ENCODE assay signal across 12 cellular contexts in the genomic region with DNA sequence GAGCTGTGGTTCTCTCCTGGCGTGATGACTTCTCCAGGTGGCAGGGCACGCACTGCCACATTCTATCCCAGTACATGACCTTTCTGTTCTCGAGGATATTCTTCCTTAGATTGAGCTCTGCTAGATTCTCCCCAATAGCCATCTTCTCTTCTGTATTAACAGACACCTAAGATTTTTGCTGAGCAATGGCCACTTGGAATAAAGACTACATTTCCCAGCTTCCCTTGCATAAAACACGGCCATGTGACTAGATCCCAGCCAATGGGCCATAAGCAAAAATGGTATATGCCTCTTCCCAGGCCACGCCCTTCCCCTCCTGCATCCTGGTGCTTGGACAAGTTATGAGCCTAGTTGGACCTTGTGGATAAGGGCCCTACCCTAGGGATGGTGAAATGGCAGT.
DNase-seq lines count a peak whose midpoint lies in the region; ATAC-seq, FAIRE-seq and TF ChIP-seq lines count a peak whose summit lies in the region.
"Had no signal": no experiment of that assay in that cellular context is flagged by ENCODE, and none has a peak within 500 bp of the region (broad histone marks: within the 10 kb centered on the region; RNA-seq: fewer than 3 reads in every experiment).

No MANE protein-coding gene starts in this region.

- H4K20me1 ChIP-seq in K562 (replicated peaks; ENCODE audit: control insufficient read depth, insufficient read depth, low read length) = no peaks in the 10 kb centered on the region

- FAIRE-seq in K562 (lab: Jason Lieb, UNC) (peak; percentile 96), urothelium cell line (lab: Jason Lieb, UNC) (peak; percentile 44)

- H3K9me3 Mint-ChIP-seq in MCF 10A (ENCODE audit: unreplicated experiment) = no peaks in the 10 kb centered on the region
- H3K9me3 Mint-ChIP-seq: activated naive CD4-positive, alpha-beta T cell treated with anti-CD3 and anti-CD28 coated beads, Interleukin-2, amount 10 ng/mL, durations not matched to agents 7 days and 5 days had no signal

- in situ Hi-C loops in K562 (cut with MboI) = no loop called here

- TF ChIP-seq EP300 in K562 (IDR thresholded peaks at IDR 0.05; ENCODE audit: low read length) = no peak

- BruUV-seq in MCF 10A (replicated peaks; lab: Mats Ljungman, UMichigan) (no TSS peak), K562 (replicated peaks; lab: Mats Ljungman, UMichigan) (no TSS peak)

- H3K27me3 ChIP-seq in breast epithelium (no peaks in the 10 kb centered on the region), K562 (ENCODE audit: control insufficient read depth in 2 of 2, insufficient read depth in 2 of 2, low read length in 2 of 2) (peaks cover 8 to 12% of the 10 kb centered on the region in 2 experiments; a peak in 4 of 5 replicates)

- POLR2A ChIA-PET in MCF 10A (lab: Yijun Ruan, JAX) = interaction anchor here (1.2 kb wide), 1 partner anchor 19 kb away, joined by 3 read pairs; no protein-coding TSS in a partner anchor
- POLR2A ChIA-PET in K562 (lab: Yijun Ruan, JAX) = interaction anchor here (0.5 kb wide), 1 partner anchor 225 kb away, joined by 3 read pairs; no protein-coding TSS in a partner anchor

- intact Hi-C loops in MCF 10A (cut with micrococcal nuclease) (no loop called here), breast epithelium (cut with DNase I; ENCODE audit: low total_unique reads) (no loop called here), K562 (cut with micrococcal nuclease) (no loop called here)

- no peaks in the 10 kb centered on the region for H3K4me1 ChIP-seq in breast epithelium
- peaks cover 2 to 6% of the 10 kb centered on the region in 2 experiments; a peak in 3 of 5 replicates for H3K4me1 ChIP-seq in K562 (replicated peaks in 1 of 2; ENCODE audit: control insufficient read depth in 2 of 2, insufficient read depth in 2 of 2, low read length in 2 of 2)

- CTCF ChIA-PET in MCF 10A (lab: Yijun Ruan, JAX) (interaction anchor here (0.6 kb wide), 2 partner anchors 9 to 41 kb away, joined by 3 read pairs; no protein-coding TSS in a partner anchor), K562 (lab: Yijun Ruan, JAX; ENCODE audit: low intra/inter-chr PET ratio) (no interaction called here)

- no peaks in the 10 kb centered on the region for H3K27me3 Mint-ChIP-seq in MCF 10A (ENCODE audit: insufficient read depth, unreplicated experiment)

- peak; percentile 65 for DNase-seq in MCF 10A (ENCODE audit: unreplicated experiment)
- DNase-seq in breast epithelium (ENCODE audit: low spot score in 2 of 2) = no peak
- peak; percentile 49 for DNase-seq in NB4 (ENCODE audit: low read depth)
- DNase-seq in K562 (ENCODE audit: extremely low read depth in 1 of 4, low spot score in 3 of 4) = peak; percentile 76 to 83 (median 81)
- DNase-seq in urothelium cell line (ENCODE audit: low spot score) = peak; percentile 39
- DNase-seq: activated naive CD4-positive, alpha-beta T cell treated with anti-CD3 and anti-CD28 coated beads, Interleukin-2, amount 10 ng/mL, durations not matched to agents 7 days and 5 days; stimulated activated CD4-positive, alpha-beta T cell treated with anti-CD3 and anti-CD28 coated beads, Interleukin-15, amount 100 ng/mL, for 24 hours; substantia nigra had no signal

- H3K9me3 ChIP-seq in breast epithelium (no peaks in the 10 kb centered on the region), K562 (replicated peaks; ENCODE audit: control insufficient read depth, insufficient read depth, low read depth, low read length) (no peaks in the 10 kb centered on the region; the same call in 1 of the 2 replicates)

- H3K27ac ChIP-seq in breast epithelium = no peak overlapping the region
- no peak overlapping the region for H3K27ac ChIP-seq in K562 (ENCODE audit: extremely low read depth, low read depth, low read length)
- H3K27ac ChIP-seq: C4-2B had no signal

- H3K36me3 ChIP-seq in breast epithelium (no peaks in the 10 kb centered on the region), K562 (ENCODE audit: control insufficient read depth, insufficient read depth, low read length) (no peaks in the 10 kb centered on the region)

- H2AFZ ChIP-seq in K562 (ENCODE audit: low read depth, low read length) = peak overlapping the region; percentile 94

- ATAC-seq in K562 (peak; percentile 98), HG03139 (IDR thresholded peaks at IDR 0.05; ENCODE audit: unreplicated experiment) (no peak), HG03095 (IDR thresholded peaks at IDR 0.05; ENCODE audit: unreplicated experiment) (no peak), HG02852 (IDR thresholded peaks at IDR 0.05; ENCODE audit: unreplicated experiment) (no peak)

- H3K4me3 ChIP-seq in breast epithelium (no peak overlapping the region), NB4 (ENCODE audit: low read depth, low read length) (no peak overlapping the region), K562 (no peak overlapping the region)

- H3K36me3 Mint-ChIP-seq in MCF 10A (ENCODE audit: insufficient read depth, unreplicated experiment) = no peaks in the 10 kb centered on the region
- H3K36me3 Mint-ChIP-seq: activated naive CD4-positive, alpha-beta T cell treated with anti-CD3 and anti-CD28 coated beads, Interleukin-2, amount 10 ng/mL, durations not matched to agents 7 days and 5 days had no signal

- TF ChIP-seq POLR2A in breast epithelium (IDR thresholded peaks at IDR 0.05) (no peak), NB4 (IDR thresholded peaks at IDR 0.05; ENCODE audit: extremely low read depth, insufficient read length) (no peak), K562 (conservative IDR thresholded peaks at IDR 0.05) (no peak)

- no peaks in the 10 kb centered on the region for H3K9me1 ChIP-seq in K562 (ENCODE audit: control insufficient read depth, insufficient read depth, low read length)

- peaks cover 5% of the 10 kb centered on the region for H3K4me1 Mint-ChIP-seq in MCF 10A (ENCODE audit: insufficient read depth, unreplicated experiment)
- H3K4me1 Mint-ChIP-seq: activated naive CD4-positive, alpha-beta T cell treated with anti-CD3 and anti-CD28 coated beads, Interleukin-2, amount 10 ng/mL, durations not matched to agents 7 days and 5 days had no signal

- H3K79me2 ChIP-seq in K562 (ENCODE audit: control insufficient read depth, insufficient read depth, low read length) = no peaks in the 10 kb centered on the region

- no peak overlapping the region for H3K27ac Mint-ChIP-seq in MCF 10A (ENCODE audit: low read depth, unreplicated experiment)
- H3K27ac Mint-ChIP-seq: activated naive CD4-positive, alpha-beta T cell treated with anti-CD3 and anti-CD28 coated beads, Interleukin-2, amount 10 ng/mL, durations not matched to agents 7 days and 5 days had no signal

- no peak overlapping the region for H3K9ac ChIP-seq in K562 (ENCODE audit: insufficient read depth in 1 of 2, low read depth in 2 of 2, low read length in 2 of 2)

- no peak for TF ChIP-seq RAD21 in K562 (CRISPR knock-in tag; conservative IDR thresholded peaks at IDR 0.05 in 1 of 2, IDR thresholded peaks at IDR 0.05 in 1 of 2)

- no peak overlapping the region for H3K4me3 Mint-ChIP-seq in MCF 10A (ENCODE audit: unreplicated experiment)
- H3K4me3 Mint-ChIP-seq: activated naive CD4-positive, alpha-beta T cell treated with anti-CD3 and anti-CD28 coated beads, Interleukin-2, amount 10 ng/mL, durations not matched to agents 7 days and 5 days had no signal

- peak overlapping the region; percentile 17; the same call in 1 of the 2 replicates for H3K4me2 ChIP-seq in K562 (ENCODE audit: insufficient read depth, low read length)

- TF ChIP-seq CTCF in MCF 10A (IDR thresholded peaks at IDR 0.05; ENCODE audit: unreplicated experiment) (no peak), breast epithelium (IDR thresholded peaks at IDR 0.05) (no peak), NB4 (IDR thresholded peaks at IDR 0.05; ENCODE audit: low read depth, low read length) (no peak), K562 (IDR thresholded peaks at IDR 0.05 in 2 of 3, conservative IDR thresholded peaks at IDR 0.05 in 1 of 3; ENCODE audit: insufficient read depth in 2 of 3, low read depth in 1 of 3, low read length in 3 of 3) (no peak)

- 37% methylated on average over 5 of the region's 5 CpGs for WGBS in K562 (ENCODE audit: insufficient coverage, low coverage, missing lambda C conversion rate)

TF ChIP-seq in K562, 482 proteins besides CTCF, POLR2A, EP300 and RAD21 (continues in another document):
- TF ChIP-seq CBFA2T2 (conservative IDR thresholded peaks at IDR 0.05) (peak; percentile 48), FOS (IDR thresholded peaks at IDR 0.05; ENCODE audit: extremely low read depth, insufficient read length) (peak; percentile 28), HMG20A (CRISPR knock-in tag; conservative IDR thresholded peaks at IDR 0.05) (no peak), MAFG (tag; conservative IDR thresholded peaks at IDR 0.05) (peak; percentile 72), RFX5 (IDR thresholded peaks at IDR 0.05; ENCODE audit: low read depth, low read length) (no peak), CREM (IDR thresholded peaks at IDR 0.05; ENCODE audit: low read depth) (0 out of 2 replicates have a peak, but pooled peaks have one; percentile 37), RBBP5 (IDR thresholded peaks at IDR 0.05; ENCODE audit: borderline replicate concordance, insufficient read depth, low read length, poor library complexity, severe bottlenecking) (no peak), MBD2 (IDR thresholded peaks at IDR 0.05; ENCODE audit: borderline replicate concordance, low read depth) (peak; percentile 59; the same call in 1 of the 2 replicates), OTX1 (CRISPR knock-in tag; IDR thresholded peaks at IDR 0.05) (no peak), ZNF24 (IDR thresholded peaks at IDR 0.05) (peak; percentile 59; the same call in 1 of the 2 replicates), HCFC1 (IDR thresholded peaks at IDR 0.05; ENCODE audit: low read depth, low read length) (peak; percentile 91), ZNF143 (CRISPR knock-in tag; IDR thresholded peaks at IDR 0.05) (peak; percentile 81), C11orf30 (IDR thresholded peaks at IDR 0.05; ENCODE audit: low read depth) (peak; percentile 73)
- TF ChIP-seq, protein P1, sequence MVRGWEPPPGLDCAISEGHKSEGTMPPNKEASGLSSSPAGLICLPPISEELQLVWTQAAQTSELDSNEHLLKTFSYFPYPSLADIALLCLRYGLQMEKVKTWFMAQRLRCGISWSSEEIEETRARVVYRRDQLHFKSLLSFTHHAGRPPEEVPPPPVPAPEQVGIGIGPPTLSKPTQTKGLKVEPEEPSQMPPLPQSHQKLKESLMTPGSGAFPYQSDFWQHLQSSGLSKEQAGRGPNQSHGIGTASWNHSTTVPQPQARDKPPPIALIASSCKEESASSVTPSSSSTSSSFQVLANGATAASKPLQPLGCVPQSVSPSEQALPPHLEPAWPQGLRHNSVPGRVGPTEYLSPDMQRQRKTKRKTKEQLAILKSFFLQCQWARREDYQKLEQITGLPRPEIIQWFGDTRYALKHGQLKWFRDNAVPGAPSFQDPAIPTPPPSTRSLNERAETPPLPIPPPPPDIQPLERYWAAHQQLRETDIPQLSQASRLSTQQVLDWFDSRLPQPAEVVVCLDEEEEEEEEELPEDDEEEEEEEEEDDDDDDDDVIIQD (CRISPR knock-in tag; IDR thresholded peaks at IDR 0.05) = no peak

Comparison
In these comparisons a context has a peak if more than half of its experiments do, and no peak if none do; other contexts are left out.
1. DNase-seq: peak in MCF 10A (single experiment), NB4 (single experiment), K562 (4 of 4) and urothelium cell line (single experiment); none in breast epithelium (0 of 2).